In the genomic region with DNA sequence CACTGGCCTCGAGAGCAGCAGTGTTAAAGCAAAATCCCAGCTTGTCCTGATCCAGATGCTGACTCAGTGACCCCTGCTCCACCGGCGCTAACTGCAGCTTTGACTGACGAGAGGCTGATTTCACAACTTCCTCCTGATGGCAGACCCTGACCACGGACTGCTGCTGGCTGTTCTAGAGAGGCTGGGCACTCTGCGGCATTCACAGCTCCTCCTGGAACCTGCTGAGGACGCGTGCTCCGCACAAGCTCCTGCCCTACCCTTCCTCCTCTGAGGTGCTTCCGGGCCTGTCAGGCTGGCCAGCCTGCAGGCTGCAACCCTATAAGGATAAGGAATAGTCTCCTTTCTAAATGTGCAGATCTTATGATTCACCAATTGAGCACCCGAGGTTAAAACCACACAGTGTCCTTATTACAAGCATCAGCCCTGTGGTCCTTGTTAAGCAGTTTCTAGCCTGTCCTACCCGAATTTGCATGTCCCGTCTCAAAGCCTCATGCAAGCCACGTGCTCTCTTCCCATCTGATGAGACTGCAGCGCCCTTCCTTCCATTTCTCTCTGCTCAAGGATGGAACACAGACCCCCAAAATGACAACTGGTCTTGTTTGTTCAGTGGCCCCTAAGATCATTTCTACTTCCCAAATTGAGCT, we compare ENCODE assay signal across 9 cellular contexts. TPM values are rescaled to one million over a fixed set of nuclear protein-coding genes. Genes with fewer than 3 reads are reported as not detected.
A peak's percentile ranks its signal among the peaks of the same experiment; 100 is the strongest.
DNase-seq lines count a peak whose midpoint lies in the region; ATAC-seq and TF ChIP-seq lines count a peak whose summit lies in the region.
"Had no signal": no experiment of that assay in that cellular context is flagged by ENCODE, and none has a peak within 500 bp of the region (broad histone marks: within the 10 kb centered on the region; RNA-seq: fewer than 3 reads in every experiment).

No MANE protein-coding gene starts in this region.

- CTCF ChIA-PET in PC-9 (lab: Charles Lee): interaction anchor here (0.6 to 0.9 kb wide), 3 partner anchors 43 to 236 kb away, joined by 3 to 4 read pairs (median 3); no protein-coding TSS in a partner anchor

- ATAC-seq in GM19455 (IDR thresholded peaks at IDR 0.05; ENCODE audit: unreplicated experiment) (no peak), gastrocnemius medialis (no peak), GM18520 (IDR thresholded peaks at IDR 0.05; ENCODE audit: unreplicated experiment) (no peak)

- BruUV-seq in PC-9 (replicated peaks; lab: Mats Ljungman, UMichigan): no TSS peak

- POLR2A ChIA-PET in PC-9 (lab: Charles Lee; ENCODE audit: unreplicated experiment): interaction anchor here (0.6 to 0.7 kb wide), 2 partner anchors 35 to 166 kb away, joined by 3 to 5 read pairs; a partner anchor contains a TSS

- DNase-seq in ELR (ENCODE audit: low read depth) (peak; percentile 88), PC-9 (peak; percentile 81 to 96), epithelial cell of prostate (ENCODE audit: low read depth, low spot score) (no peak), osteoblast (ENCODE audit: insufficient read length, low spot score, missing footprints) (peak; percentile 94), gastrocnemius medialis (no peak)
- DNase-seq in activated T-cell treated with anti-CD3 and anti-CD28 coated beads, Interleukin-2, amount 50 U/mL, for 48 hours: no peak
- DNase-seq: NCI-H1930 had no signal

- no peak overlapping the region for H2AFZ ChIP-seq in PC-9
- H2AFZ ChIP-seq in osteoblast (ENCODE audit: low read length): peak overlapping the region; percentile 12

- no peaks in the 10 kb centered on the region for H3K9me2 ChIP-seq in PC-9 (ENCODE audit: insufficient read depth)

- H3K79me2 ChIP-seq in PC-9 (ENCODE audit: low read depth): peaks cover 5% of the 10 kb centered on the region; the same call in 1 of the 2 replicates
- no peaks in the 10 kb centered on the region for H3K79me2 ChIP-seq in osteoblast (ENCODE audit: insufficient read depth, low read length)

- no peak for TF ChIP-seq POLR2A in gastrocnemius medialis (IDR thresholded peaks at IDR 0.05)

- in situ Hi-C loops in gastrocnemius medialis (cut with MboI; ENCODE audit: low sequenced_read_pairs in 4 of 4): no loop called here

- H4K20me1 ChIP-seq in PC-9 (ENCODE audit: insufficient read depth): no peaks in the 10 kb centered on the region
- no peaks in the 10 kb centered on the region for H4K20me1 ChIP-seq in osteoblast (ENCODE audit: insufficient read depth, low read length)

- TF ChIP-seq CTCF in PC-9 (conservative IDR thresholded peaks at IDR 0.05) (0 out of 2 replicates have a peak, but pooled peaks have one; percentile 12), osteoblast (IDR thresholded peaks at IDR 0.05; ENCODE audit: extremely low read depth, low read depth, low read length) (no peak), gastrocnemius medialis (IDR thresholded peaks at IDR 0.05 in 4 of 5, conservative IDR thresholded peaks at IDR 0.05 in 1 of 5) (no peak)

- H3K4me2 ChIP-seq in PC-9 (peak overlapping the region; percentile 66), osteoblast (ENCODE audit: insufficient read depth, low read length) (peak overlapping the region; percentile 39)

- intact Hi-C loops in PC-9 (cut with micrococcal nuclease; ENCODE audit: unreplicated experiment) (loop anchor here (1.0 to 2.0 kb wide), 3 partner anchors 36 to 237 kb away; a partner anchor contains a TSS), gastrocnemius medialis (cut with DNase I; ENCODE audit: low total_unique reads) (no loop called here)

- H3K4me1 ChIP-seq in PC-9 (replicated peaks; ENCODE audit: insufficient read depth) (peaks cover 41% of the 10 kb centered on the region), osteoblast (ENCODE audit: insufficient read depth, low read length) (peaks cover 26% of the 10 kb centered on the region), gastrocnemius medialis (no peaks in the 10 kb centered on the region)

- H3K9me3 ChIP-seq in PC-9 (ENCODE audit: insufficient read depth, low read depth): no peaks in the 10 kb centered on the region
- no peaks in the 10 kb centered on the region for H3K9me3 ChIP-seq in osteoblast (ENCODE audit: low read depth, low read length)
- no peaks in the 10 kb centered on the region for H3K9me3 ChIP-seq in gastrocnemius medialis

- H3K27me3 ChIP-seq in PC-9 (ENCODE audit: insufficient read depth, low read depth) (no peaks in the 10 kb centered on the region), osteoblast (ENCODE audit: insufficient read depth, low read length) (no peaks in the 10 kb centered on the region), gastrocnemius medialis (no peaks in the 10 kb centered on the region)

- peak overlapping the region; percentile 84 for H3K27ac ChIP-seq in PC-9
- H3K27ac ChIP-seq in epithelial cell of prostate: peak overlapping the region; percentile 18
- H3K27ac ChIP-seq in osteoblast (ENCODE audit: low read depth, low read length): peak overlapping the region; percentile 79
- no peak overlapping the region for H3K27ac ChIP-seq in gastrocnemius medialis

- H3K4me3 ChIP-seq in PC-9 (peak overlapping the region; percentile 8; the same call in 1 of the 2 replicates), osteoblast (ENCODE audit: insufficient read depth, low read length) (peak overlapping the region; percentile 14), gastrocnemius medialis (no peak overlapping the region)

- peaks cover 52% of the 10 kb centered on the region for H3F3A ChIP-seq in PC-9 (ENCODE audit: insufficient read depth, low read depth)

- H3K36me3 ChIP-seq in PC-9 (ENCODE audit: low read depth): peaks cover 49% of the 10 kb centered on the region
- peaks cover 55% of the 10 kb centered on the region for H3K36me3 ChIP-seq in osteoblast (ENCODE audit: insufficient read depth, low read length)
- H3K36me3 ChIP-seq in gastrocnemius medialis: peaks cover 0 to 97% of the 10 kb centered on the region in 2 donors

RNA-seq across cellular contexts. Expression of a gene that starts 35.5 kb away (rescaled TPM):
- total RNA-seq in PC-9 (2021) (99.5 and 124 TPM in 2 replicates), osteoblast (8.0 TPM in 2 replicates), gastrocnemius medialis (1 to 10 TPM; 3.0 to 4.5 (median 3.9) TPM)

Comparison
In these comparisons a context has a peak if more than half of its experiments do, and no peak if none do; other contexts are left out.
1. DNase-seq: peak in ELR (single experiment), PC-9 (2 of 2) and osteoblast (single experiment); none in epithelial cell of prostate (single experiment), activated T-cell treated with anti-CD3 and anti-CD28 coated beads, Interleukin-2, amount 50 U/mL, for 48 hours (0 of 2) and gastrocnemius medialis (0 of 2).
2. H3K27ac ChIP-seq: peak in PC-9 (single experiment), epithelial cell of prostate (single experiment) and osteoblast (single experiment); none in gastrocnemius medialis (0 of 4).
3. H3K4me3 ChIP-seq: peak in PC-9 (single experiment) and osteoblast (single experiment); none in gastrocnemius medialis (0 of 4).
4. RNA of a gene that starts 35.5 kb away (total RNA-seq): 99.5 to 124 TPM in PC-9; 8.0 TPM in osteoblast and 3.0 to 4.5 TPM in gastrocnemius medialis; every median in the first group is over 10 times any median in the second.